ENCODE assay signal across 21 cellular contexts in genomic region chr5:158988987-158989624, GRCh38.
A peak's percentile ranks its signal among the peaks of the same experiment; 100 is the strongest.
DNase-seq lines count a peak whose midpoint lies in the region; ATAC-seq, FAIRE-seq and TF ChIP-seq lines count a peak whose summit lies in the region.
"Had no signal": no experiment of that assay in that cellular context is flagged by ENCODE, and none has a peak within 500 bp of the region (broad histone marks: within the 10 kb centered on the region; RNA-seq: fewer than 3 reads in every experiment).

No MANE protein-coding gene starts in this region.

- peaks cover 47% of the 10 kb centered on the region for H3K4me1 ChIP-seq in OCI-LY1 (ENCODE audit: insufficient read depth, low read length, severe bottlenecking)
- no peaks in the 10 kb centered on the region for H3K4me1 ChIP-seq in mesendoderm (ENCODE audit: control insufficient read depth, low read depth, low read length)

- H2BK15ac ChIP-seq in mesendoderm (replicated peaks; ENCODE audit: low read depth) = no peak overlapping the region

- ATAC-seq in GM18517 (IDR thresholded peaks at IDR 0.05; ENCODE audit: unreplicated experiment) = no peak
- ATAC-seq: K562 had no signal

- no peak overlapping the region for H2BK5ac ChIP-seq in mesendoderm (ENCODE audit: low read length)

- H2AFZ ChIP-seq in OCI-LY1 (ENCODE audit: low read length) = no peak overlapping the region

- H3K9ac ChIP-seq in OCI-LY1 (ENCODE audit: low read length) (no peak overlapping the region), mesendoderm (ENCODE audit: low read length) (no peak overlapping the region)

- no peak overlapping the region for H3K56ac ChIP-seq in mesendoderm (ENCODE audit: low read length)

- peak; percentile 36 for FAIRE-seq in HTR-8/SVneo (lab: Jason Lieb, UNC)
- FAIRE-seq: G401.6, K562 had no signal

- no peak overlapping the region for H2AK5ac ChIP-seq in mesendoderm (ENCODE audit: low read length)

- no peak for TF ChIP-seq CTCF in OCI-LY1 (IDR thresholded peaks at IDR 0.05; ENCODE audit: low read length)
- TF ChIP-seq CTCF in fibroblast of mammary gland (conservative IDR thresholded peaks at IDR 0.05; ENCODE audit: control insufficient read depth, insufficient read depth, low read depth, low read length) = no peak
- no peak for TF ChIP-seq CTCF in osteocyte (IDR thresholded peaks at IDR 0.05)

- peaks cover 23% of the 10 kb centered on the region for H3K79me2 ChIP-seq in OCI-LY1 (ENCODE audit: insufficient read depth, low read length)
- no peaks in the 10 kb centered on the region for H3K79me2 ChIP-seq in mesendoderm (ENCODE audit: control insufficient read depth, insufficient read depth, low read length)

- H3K36me3 ChIP-seq in OCI-LY1 (ENCODE audit: insufficient read depth, low read length) = 0 out of 2 replicates have a peak, but pooled peaks cover 10% of the 10 kb centered on the region
- no peaks in the 10 kb centered on the region for H3K36me3 ChIP-seq in mesendoderm (ENCODE audit: control insufficient read depth, insufficient read depth, low read length)
- H3K36me3 ChIP-seq: HAP-1 had no signal

- no peaks in the 10 kb centered on the region for H3K9me3 Mint-ChIP-seq in osteocyte (ENCODE audit: unreplicated experiment)
- H3K9me3 Mint-ChIP-seq: CD14-positive monocyte had no signal

- H3K18ac ChIP-seq in mesendoderm (ENCODE audit: low read length) = no peak overlapping the region

- H3K9me3 ChIP-seq in OCI-LY1 (ENCODE audit: low read length) = no peaks in the 10 kb centered on the region
- H3K9me3 ChIP-seq: HAP-1 had no signal

- no peaks in the 10 kb centered on the region for H3F3A ChIP-seq in OCI-LY1 (ENCODE audit: insufficient read depth, low read length)

- DNase-seq in HTR-8/SVneo (ENCODE audit: insufficient read length, low spot score) = no peak
- DNase-seq in fibroblast of mammary gland (ENCODE audit: low read depth) = peak; percentile 44
- DNase-seq in osteocyte (ENCODE audit: extremely low spot score, unreplicated experiment) = no peak
- no peak for DNase-seq in mesendoderm
- no peak for DNase-seq in iPS-NIHi7 (ENCODE audit: extremely low spot score)
- no peak for DNase-seq in NCI-H2081 (lab: John Stamatoyannopoulos, UW)
- DNase-seq: ACHN; NCI-H1417 treated with DMSO at 0.1 percent for 48 hours; NCI-H2029; NCI-H446 treated with DMSO at 0.1 percent for 48 hours; NCI-H69; NK-92 treated with Interleukin-12 subunit alpha and Interleukin-12 subunit beta, amount 100 ng/mL, for 24 hours; Right ventricle myocardium superior; T-helper 1 cell had no signal

- H4K5ac ChIP-seq in mesendoderm (ENCODE audit: low read length) = no peak overlapping the region

- H3K27ac Mint-ChIP-seq in osteocyte (ENCODE audit: unreplicated experiment) = peak overlapping the region; percentile 63
- H3K27ac Mint-ChIP-seq: CD14-positive monocyte had no signal

- H4K20me1 ChIP-seq in OCI-LY1 (ENCODE audit: insufficient read depth, low read length) = no peaks in the 10 kb centered on the region

- H3K4me1 Mint-ChIP-seq in osteocyte (ENCODE audit: unreplicated experiment) = peaks cover 73% of the 10 kb centered on the region
- H3K4me1 Mint-ChIP-seq: CD14-positive monocyte had no signal

- H3K4ac ChIP-seq in mesendoderm (ENCODE audit: low read depth, low read length) = no peak overlapping the region

- H3K9me2 ChIP-seq in OCI-LY1 (ENCODE audit: low read depth, low read length) = no peaks in the 10 kb centered on the region

- H3K36me3 Mint-ChIP-seq in osteocyte (ENCODE audit: unreplicated experiment) = peaks cover 20% of the 10 kb centered on the region
- H3K36me3 Mint-ChIP-seq: CD14-positive monocyte had no signal

- H4K8ac ChIP-seq in mesendoderm (ENCODE audit: low read depth, low read length) = no peak overlapping the region

- H3K23ac ChIP-seq in mesendoderm (ENCODE audit: low read length) = no peak overlapping the region

- no peak overlapping the region for H3K4me2 ChIP-seq in OCI-LY1 (ENCODE audit: low read length)
- no peak overlapping the region for H3K4me2 ChIP-seq in mesendoderm (ENCODE audit: low read length)

- H3K27me3 ChIP-seq in OCI-LY1 (ENCODE audit: insufficient read depth, low read length) (no peaks in the 10 kb centered on the region), mesendoderm (ENCODE audit: insufficient read depth, low read length, poor library complexity) (no peaks in the 10 kb centered on the region)

- no peaks in the 10 kb centered on the region for H3K27me3 Mint-ChIP-seq in osteocyte (ENCODE audit: unreplicated experiment)

- no peak overlapping the region for H3K4me3 ChIP-seq in OCI-LY1 (ENCODE audit: low read depth, low read length, poor library complexity, severe bottlenecking)
- no peak overlapping the region for H3K4me3 ChIP-seq in fibroblast of mammary gland (ENCODE audit: control insufficient read depth, low read depth, low read length)
- H3K4me3 ChIP-seq in mesendoderm (ENCODE audit: low read length) = no peak overlapping the region
- H3K4me3 ChIP-seq: HAP-1, K562, SK-N-MC had no signal

- H2BK120ac ChIP-seq in mesendoderm (ENCODE audit: low read depth, low read length) = no peak overlapping the region

- WGBS in mesendoderm (ENCODE audit: extremely low coverage, insufficient coverage, low lambda C conversion rate) = no CpG with 5 or more reads among the region's 9 CpGs

- H3K27ac ChIP-seq in OCI-LY1 (ENCODE audit: low read depth, low read length, poor library complexity, severe bottlenecking) = peak overlapping the region; percentile 27
- H3K27ac ChIP-seq in mesendoderm (ENCODE audit: low read depth, low read length) = no peak overlapping the region
- H3K27ac ChIP-seq: SK-N-MC had no signal

- no peaks in the 10 kb centered on the region for H3K79me1 ChIP-seq in mesendoderm (ENCODE audit: low read length)

- no peak overlapping the region for H3K4me3 Mint-ChIP-seq in osteocyte (ENCODE audit: unreplicated experiment)
- H3K4me3 Mint-ChIP-seq: CD14-positive monocyte had no signal
